ENCODE assay signal across 8 cellular contexts in the genomic region with DNA sequence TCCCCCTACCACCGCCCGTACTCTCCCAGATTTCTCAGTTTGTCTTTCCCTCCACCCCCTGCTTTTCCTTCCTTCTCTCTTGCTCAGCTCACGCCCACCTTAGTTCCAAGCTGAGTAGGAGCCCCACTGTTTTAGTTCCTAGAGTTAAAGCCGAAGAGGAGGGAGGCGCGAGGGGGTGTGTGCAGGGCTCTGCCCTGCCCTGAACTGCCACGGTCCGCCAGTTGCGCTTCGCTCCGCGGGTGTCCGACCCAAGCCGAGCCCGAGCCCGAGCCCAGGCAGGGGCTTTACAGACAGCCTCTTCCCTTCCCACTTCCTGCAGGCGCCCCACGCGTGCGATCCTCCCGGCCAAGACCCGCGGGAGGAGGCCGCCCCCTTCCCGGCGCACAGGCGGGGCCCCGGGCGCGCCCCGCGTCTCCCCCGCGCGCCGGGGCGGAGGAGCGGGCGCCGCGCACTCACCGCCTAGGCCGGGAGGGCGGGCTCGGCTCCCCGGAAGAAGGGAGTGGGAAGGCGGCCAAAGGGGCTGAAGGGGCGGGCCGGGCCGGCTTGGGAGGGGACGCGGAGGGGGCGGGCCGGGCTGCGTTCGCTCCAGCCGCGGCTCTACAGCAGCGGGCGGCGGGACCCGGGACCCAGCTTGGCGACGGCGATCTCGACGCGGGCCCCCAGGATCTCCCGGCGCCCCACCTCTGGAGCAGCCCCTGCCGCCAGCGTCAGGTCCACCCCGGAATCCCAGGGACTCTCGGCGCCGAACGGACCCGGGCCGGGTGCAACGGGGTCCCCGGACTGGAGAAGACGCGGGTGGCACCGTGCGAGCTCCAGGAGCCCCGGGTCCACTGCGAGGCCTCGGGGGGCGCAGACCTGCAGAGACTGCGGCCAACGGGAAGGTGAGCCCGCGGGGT. TPM values are rescaled to one million over a fixed set of nuclear protein-coding genes. Genes with fewer than 3 reads are reported as not detected.
DNase-seq lines count a peak whose midpoint lies in the region; ATAC-seq and TF ChIP-seq lines count a peak whose summit lies in the region.

A gene with protein sequence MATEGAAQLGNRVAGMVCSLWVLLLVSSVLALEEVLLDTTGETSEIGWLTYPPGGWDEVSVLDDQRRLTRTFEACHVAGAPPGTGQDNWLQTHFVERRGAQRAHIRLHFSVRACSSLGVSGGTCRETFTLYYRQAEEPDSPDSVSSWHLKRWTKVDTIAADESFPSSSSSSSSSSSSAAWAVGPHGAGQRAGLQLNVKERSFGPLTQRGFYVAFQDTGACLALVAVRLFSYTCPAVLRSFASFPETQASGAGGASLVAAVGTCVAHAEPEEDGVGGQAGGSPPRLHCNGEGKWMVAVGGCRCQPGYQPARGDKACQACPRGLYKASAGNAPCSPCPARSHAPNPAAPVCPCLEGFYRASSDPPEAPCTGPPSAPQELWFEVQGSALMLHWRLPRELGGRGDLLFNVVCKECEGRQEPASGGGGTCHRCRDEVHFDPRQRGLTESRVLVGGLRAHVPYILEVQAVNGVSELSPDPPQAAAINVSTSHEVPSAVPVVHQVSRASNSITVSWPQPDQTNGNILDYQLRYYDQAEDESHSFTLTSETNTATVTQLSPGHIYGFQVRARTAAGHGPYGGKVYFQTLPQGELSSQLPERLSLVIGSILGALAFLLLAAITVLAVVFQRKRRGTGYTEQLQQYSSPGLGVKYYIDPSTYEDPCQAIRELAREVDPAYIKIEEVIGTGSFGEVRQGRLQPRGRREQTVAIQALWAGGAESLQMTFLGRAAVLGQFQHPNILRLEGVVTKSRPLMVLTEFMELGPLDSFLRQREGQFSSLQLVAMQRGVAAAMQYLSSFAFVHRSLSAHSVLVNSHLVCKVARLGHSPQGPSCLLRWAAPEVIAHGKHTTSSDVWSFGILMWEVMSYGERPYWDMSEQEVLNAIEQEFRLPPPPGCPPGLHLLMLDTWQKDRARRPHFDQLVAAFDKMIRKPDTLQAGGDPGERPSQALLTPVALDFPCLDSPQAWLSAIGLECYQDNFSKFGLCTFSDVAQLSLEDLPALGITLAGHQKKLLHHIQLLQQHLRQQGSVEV (plus strand): TSS at position 572 of the 896 bp plus-strand sequence. CDS start 8,152 bp downstream, outside the sequence.

- POLR2A ChIA-PET in PC-9 (lab: Charles Lee; ENCODE audit: unreplicated experiment) = interaction anchor here (0.6 to 1.6 kb wide), 4 partner anchors 32 to 395 kb away, joined by 3 to 5 read pairs (median 4); no protein-coding TSS in a partner anchor

- no peak for TF ChIP-seq EP300 in suprapubic skin (IDR thresholded peaks at IDR 0.05)

- H3K4me1 ChIP-seq in PC-9 (replicated peaks; ENCODE audit: insufficient read depth) (peaks cover 49% of the 10 kb centered on the region), suprapubic skin (peaks cover 40% of the 10 kb centered on the region)

- CTCF ChIA-PET in PC-9 (lab: Charles Lee) = interaction anchor here (0.6 to 1.6 kb wide), 10 partner anchors 10 to 878 kb away, joined by 3 to 10 read pairs (median 4); no protein-coding TSS in a partner anchor

- H3K4me3 ChIP-seq in PC-9 = peak within 1 kb of the TSS; percentile 95
- peak within 1 kb of the TSS; percentile 69 to 87 for H3K4me3 ChIP-seq in foreskin fibroblast (ENCODE audit: low read depth in 1 of 2, low read length in 2 of 2)
- H3K4me3 ChIP-seq in suprapubic skin = peak within 1 kb of the TSS; percentile 78

- H3K36me3 Mint-ChIP-seq in neural crest cell (ENCODE audit: low read depth) = no peaks in the 10 kb centered on the region

- H3K27ac Mint-ChIP-seq in neural crest cell (ENCODE audit: unreplicated experiment) = no peak within 1 kb of the TSS

- intact Hi-C loops in PC-9 (cut with micrococcal nuclease; ENCODE audit: unreplicated experiment) = loop anchor here (1.0 to 2.0 kb wide), 11 partner anchors 28 to 531 kb away; no protein-coding TSS in a partner anchor

- ATAC-seq in GM19035 (IDR thresholded peaks at IDR 0.05; ENCODE audit: unreplicated experiment) (peak; percentile 67), HG03280 (IDR thresholded peaks at IDR 0.05; ENCODE audit: unreplicated experiment) (peak; percentile 50)

- H3K27ac ChIP-seq in PC-9 (peak within 1 kb of the TSS; percentile 83), suprapubic skin (peak within 1 kb of the TSS; percentile 92)

- no peak for TF ChIP-seq CTCF in PC-9 (conservative IDR thresholded peaks at IDR 0.05)
- TF ChIP-seq CTCF in foreskin fibroblast (IDR thresholded peaks at IDR 0.05; ENCODE audit: low read depth, low read length) = no peak
- TF ChIP-seq CTCF in neural crest cell (conservative IDR thresholded peaks at IDR 0.05) = no peak
- no peak for TF ChIP-seq CTCF in suprapubic skin (IDR thresholded peaks at IDR 0.05)

- peaks cover 11% of the 10 kb centered on the region for H3F3A ChIP-seq in PC-9 (ENCODE audit: insufficient read depth, low read depth)

- H3K27me3 ChIP-seq in PC-9 (ENCODE audit: insufficient read depth, low read depth) (no peaks in the 10 kb centered on the region), suprapubic skin (no peaks in the 10 kb centered on the region)

- TF ChIP-seq POLR2A in suprapubic skin (IDR thresholded peaks at IDR 0.05) = no peak

- peaks cover 11% of the 10 kb centered on the region for H3K4me1 Mint-ChIP-seq in neural crest cell

- peak within 1 kb of the TSS; percentile 81 for H3K4me2 ChIP-seq in PC-9

- H3K79me2 ChIP-seq in PC-9 (ENCODE audit: low read depth) = peaks cover 32% of the 10 kb centered on the region

- H4K20me1 ChIP-seq in PC-9 (ENCODE audit: insufficient read depth) = no peaks in the 10 kb centered on the region

- peak; percentile 48 for DNase-seq in AG08395 (ENCODE audit: low spot score)
- peak; percentile 68 to 90 for DNase-seq in PC-9
- DNase-seq in activated gamma-delta T cell (lab: John Stamatoyannopoulos, UW) = peak; percentile 32
- DNase-seq in foreskin fibroblast = peak; percentile 40 to 87
- peak; percentile 54 for DNase-seq in neural crest cell (ENCODE audit: low read depth, low spot score)
- peak; percentile 89 for DNase-seq in suprapubic skin (ENCODE audit: low spot score in 2 of 2)

- H3K27me3 Mint-ChIP-seq in neural crest cell (ENCODE audit: low read depth) = peaks cover 27% of the 10 kb centered on the region

- H3K4me3 Mint-ChIP-seq in neural crest cell = peak within 1 kb of the TSS; percentile 93

- no TSS peak for BruUV-seq in PC-9 (replicated peaks; lab: Mats Ljungman, UMichigan)

- no peaks in the 10 kb centered on the region for H3K9me2 ChIP-seq in PC-9 (ENCODE audit: insufficient read depth)

- no peaks in the 10 kb centered on the region for H3K9me3 ChIP-seq in PC-9 (ENCODE audit: insufficient read depth, low read depth)
- no peaks in the 10 kb centered on the region for H3K9me3 ChIP-seq in suprapubic skin

- H3K36me3 ChIP-seq in PC-9 (ENCODE audit: low read depth) = 0 out of 2 replicates have a peak, but pooled peaks cover 2% of the 10 kb centered on the region
- H3K36me3 ChIP-seq in suprapubic skin = no peaks in the 10 kb centered on the region

- 2% methylated on average over 6 of the region's 93 CpGs for WGBS in suprapubic skin

- H3K9me3 Mint-ChIP-seq in neural crest cell = no peaks in the 10 kb centered on the region

- H2AFZ ChIP-seq in PC-9 = peak within 1 kb of the TSS; percentile 82

RNA-seq across cellular contexts. Expression of the gene that starts here (rescaled TPM):
- total RNA-seq in PC-9 (2021) = 39.2 and 72.9 TPM in 2 replicates
- total RNA-seq in neural crest cell = 12.3 and 12.5 TPM in 2 replicates
- 100 to 1,000 TPM; 207 to 299 (median 258) TPM for total RNA-seq in suprapubic skin

Comparison
In these comparisons a context has a peak if more than half of its experiments do, and no peak if none do; other contexts are left out.
1. Peak in every context shown above with its lines: DNase-seq, ATAC-seq, H3K4me3 ChIP-seq and H3K27ac ChIP-seq.
2. DNase-seq: peak in every context shown above with its lines; median percentile 89 in suprapubic skin; 79 in PC-9; 64 in foreskin fibroblast; 54 in neural crest cell; 48 in AG08395; 32 in activated gamma-delta T cell.